Comparison of ENCODE assay signal across 23 cellular contexts in genomic region chr17:15915996-15916395, GRCh38. TPM values are rescaled to one million over a fixed set of nuclear protein-coding genes. Genes with fewer than 3 reads are reported as not detected.
DNase-seq lines count a peak whose midpoint lies in the region; ATAC-seq, FAIRE-seq and TF ChIP-seq lines count a peak whose summit lies in the region.
"Had no signal": no experiment of that assay in that cellular context is flagged by ENCODE, and none has a peak within 500 bp of the region (broad histone marks: within the 10 kb centered on the region; RNA-seq: fewer than 3 reads in every experiment).

No MANE protein-coding gene starts in this region.

- intact Hi-C loops in PC-3 (cut with micrococcal nuclease): no loop called here
- intact Hi-C loops in heart left ventricle (cut with DNase I): no loop called here

- no peak overlapping the region for H3K56ac ChIP-seq in H1 (replicated peaks; ENCODE audit: insufficient read length, low read depth, low read length)

- H3K23me2 ChIP-seq in H1 (ENCODE audit: low read depth, low read length): peaks cover 3% of the 10 kb centered on the region; the same call in 1 of the 2 replicates

- H3K79me1 ChIP-seq in H1 (ENCODE audit: low read depth, low read length) (no peaks in the 10 kb centered on the region), neuronal stem cell (ENCODE audit: low read depth, low read length) (no peaks in the 10 kb centered on the region)

- TF ChIP-seq POLR2A in H1 (IDR thresholded peaks at IDR 0.05; ENCODE audit: control extremely low read depth in 1 of 2, low read depth in 2 of 2, low read length in 2 of 2) (no peak), heart left ventricle (IDR thresholded peaks at IDR 0.05) (no peak)

- no TSS peak for BruUV-seq in PC-3 (replicated peaks; lab: Mats Ljungman, UMichigan)

- H3K4me3 ChIP-seq in GM23338 (no peak overlapping the region), PC-3 (ENCODE audit: low read length) (no peak overlapping the region), H1 (ENCODE audit: extremely low read depth in 1 of 4, insufficient read depth in 2 of 4, low read depth in 3 of 4, low read length in 4 of 4) (no peak overlapping the region), neuronal stem cell (ENCODE audit: low read length in 2 of 2) (no peak overlapping the region), heart left ventricle (no peak overlapping the region)
- H3K4me3 ChIP-seq: SK-N-MC had no signal

- H4K8ac ChIP-seq in H1 (ENCODE audit: extremely low read depth, insufficient read depth, low read length) (no peak overlapping the region), neuronal stem cell (ENCODE audit: low read depth, low read length) (no peak overlapping the region)

- H3F3A ChIP-seq in GM23338 (replicated peaks; ENCODE audit: low read depth) (no peaks in the 10 kb centered on the region), PC-3 (ENCODE audit: low read length, unreplicated experiment) (peaks cover 6% of the 10 kb centered on the region)

- no peak for FAIRE-seq in H1 (lab: Jason Lieb, UNC)
- FAIRE-seq: GM12892 had no signal

- H4K5ac ChIP-seq in H1 (ENCODE audit: insufficient read length, low read depth, low read length): no peak overlapping the region

- H3K27me3 Mint-ChIP-seq in GM23338 (ENCODE audit: insufficient read depth, low read depth, poor library complexity): peaks cover 18% of the 10 kb centered on the region

- no peak overlapping the region for H2BK5ac ChIP-seq in H1 (ENCODE audit: low read depth, low read length)
- H2BK5ac ChIP-seq in neuronal stem cell (ENCODE audit: low read length): no peak overlapping the region

- no peaks in the 10 kb centered on the region for H3K36me3 ChIP-seq in GM23338 (ENCODE audit: insufficient read depth)
- H3K36me3 ChIP-seq in PC-3 (ENCODE audit: low read depth, low read length): no peaks in the 10 kb centered on the region
- H3K36me3 ChIP-seq in H1 (ENCODE audit: control insufficient read depth in 2 of 4, insufficient read depth in 4 of 4, low read length in 3 of 4): no peaks in the 10 kb centered on the region
- H3K36me3 ChIP-seq in neuronal stem cell (replicated peaks in 1 of 2; ENCODE audit: control insufficient read depth in 2 of 2, insufficient read depth in 2 of 2, low read length in 2 of 2): no peaks in the 10 kb centered on the region
- no peaks in the 10 kb centered on the region for H3K36me3 ChIP-seq in heart left ventricle

- no peak overlapping the region for H3K4me3 Mint-ChIP-seq in GM23338

- peaks cover 18% of the 10 kb centered on the region for H3K27me3 ChIP-seq in GM23338 (ENCODE audit: insufficient read depth)
- no peaks in the 10 kb centered on the region for H3K27me3 ChIP-seq in PC-3 (ENCODE audit: low read length)
- H3K27me3 ChIP-seq in H1 (replicated peaks in 1 of 4; ENCODE audit: control insufficient read depth in 3 of 4, extremely low read depth in 1 of 4, insufficient read depth in 3 of 4, low read length in 3 of 4): peaks cover 0 to 23% (median 9%) of the 10 kb centered on the region in 4 experiments; a peak in 5 of 7 replicates
- peaks cover 0 to 2% (median 0%) of the 10 kb centered on the region in 3 experiments for H3K27me3 ChIP-seq in neuronal stem cell (ENCODE audit: control insufficient read depth in 3 of 3, insufficient read depth in 3 of 3, low read depth in 1 of 3, low read length in 3 of 3)
- peaks cover 0 to 12% (median 9%) of the 10 kb centered on the region in 9 donors for H3K27me3 ChIP-seq in heart left ventricle

- no peak overlapping the region for H2BK120ac ChIP-seq in H1 (replicated peaks; ENCODE audit: low read depth, low read length)
- H2BK120ac ChIP-seq in neuronal stem cell (ENCODE audit: low read depth, low read length): no peak overlapping the region

- no peaks in the 10 kb centered on the region; the same call in 2 of the 3 replicates for H3K4me1 Mint-ChIP-seq in GM23338

- POLR2A ChIA-PET in PC-3 (lab: Charles Lee; ENCODE audit: unreplicated experiment) (no interaction called here), H1 (lab: Charles Lee; ENCODE audit: partially characterized antibody) (interaction anchor here (0.9 kb wide), 1 partner anchor 78 kb away, joined by 3 read pairs; no protein-coding TSS in a partner anchor)

- H3K9me2 ChIP-seq in GM23338 (ENCODE audit: insufficient read depth) (no peaks in the 10 kb centered on the region), PC-3 (replicated peaks; ENCODE audit: low read length) (no peaks in the 10 kb centered on the region)

- no peak for ATAC-seq in GM23338
- ATAC-seq in PC-3: no peak
- ATAC-seq in HG03280 (IDR thresholded peaks at IDR 0.05; ENCODE audit: unreplicated experiment): no peak
- ATAC-seq in heart left ventricle: no peak
- ATAC-seq: Panc1 had no signal

- no peak for TF ChIP-seq RAD21 in H1 (IDR thresholded peaks at IDR 0.05 in 1 of 2, conservative IDR thresholded peaks at IDR 0.05 in 1 of 2; ENCODE audit: low read depth in 2 of 2, low read length in 2 of 2)

- H3K27ac Mint-ChIP-seq in GM23338: no peak overlapping the region

- H3K9me3 ChIP-seq in PC-3 (ENCODE audit: low read length) (no peaks in the 10 kb centered on the region), H1 (ENCODE audit: insufficient read depth in 2 of 2, low read depth in 1 of 2, low read length in 1 of 2) (peaks cover 0 to 3% of the 10 kb centered on the region in 2 experiments; a peak in 1 of 4 replicates), neuronal stem cell (replicated peaks in 1 of 2; ENCODE audit: control insufficient read depth in 2 of 2, insufficient read depth in 1 of 2, low read depth in 1 of 2, low read length in 2 of 2) (peaks cover 0 to 2% of the 10 kb centered on the region in 2 donors), heart left ventricle (no peaks in the 10 kb centered on the region)

- H3K4ac ChIP-seq in H1 (replicated peaks; ENCODE audit: insufficient read length, low read depth, low read length) (no peak overlapping the region), neuronal stem cell (ENCODE audit: low read length) (no peak overlapping the region)

- H3K14ac ChIP-seq in H1 (ENCODE audit: insufficient read length): no peak overlapping the region
- H3K14ac ChIP-seq in neuronal stem cell (ENCODE audit: low read length): no peak overlapping the region

- H3K18ac ChIP-seq in H1 (ENCODE audit: extremely low read depth, low read length): no peak overlapping the region
- H3K18ac ChIP-seq in neuronal stem cell (ENCODE audit: low read length): no peak overlapping the region

- 0 out of 3 replicates have a peak, but pooled peaks cover 3% of the 10 kb centered on the region for H3K9me3 Mint-ChIP-seq in GM23338

- no peak overlapping the region for H2BK20ac ChIP-seq in H1 (ENCODE audit: low read length)

- CTCF ChIA-PET in PC-3 (lab: Charles Lee): no interaction called here
- CTCF ChIA-PET in H1 (lab: Charles Lee; ENCODE audit: partially characterized antibody): interaction anchor here (0.7 to 1.6 kb wide), 5 partner anchors 11 to 85 kb away, joined by 3 to 6 read pairs (median 3); partner anchors contain the start of genes TTC19 and ZSWIM7

- no peaks in the 10 kb centered on the region; the same call in 2 of the 3 replicates for H3K36me3 Mint-ChIP-seq in GM23338 (ENCODE audit: low read depth)

- no peak overlapping the region for H2BK12ac ChIP-seq in H1 (ENCODE audit: low read depth, low read length)
- H2BK12ac ChIP-seq in neuronal stem cell (ENCODE audit: low read length): no peak overlapping the region

- H3K4me1 ChIP-seq in GM23338 (ENCODE audit: insufficient read depth): peaks cover 6% of the 10 kb centered on the region
- peaks cover 48% of the 10 kb centered on the region for H3K4me1 ChIP-seq in PC-3 (ENCODE audit: insufficient read depth, low read length)
- peaks cover 0 to 4% (median 3%) of the 10 kb centered on the region in 4 experiments; a peak in 4 of 7 replicates for H3K4me1 ChIP-seq in H1 (replicated peaks in 1 of 4; ENCODE audit: control insufficient read depth in 3 of 4, insufficient read depth in 4 of 4, low read length in 3 of 4)
- peaks cover 0 to 2% of the 10 kb centered on the region in 2 donors for H3K4me1 ChIP-seq in neuronal stem cell (ENCODE audit: control insufficient read depth in 2 of 2, insufficient read depth in 1 of 2, low read depth in 1 of 2, low read length in 2 of 2)
- H3K4me1 ChIP-seq in heart left ventricle: peaks cover 0 to 23% (median 12%) of the 10 kb centered on the region in 12 donors

- H3K23ac ChIP-seq in H1 (ENCODE audit: insufficient read length) (no peak overlapping the region), neuronal stem cell (ENCODE audit: low read depth, low read length, poor library complexity) (peak overlapping the region; percentile 8)

- H3K27ac ChIP-seq in GM23338 (ENCODE audit: low read depth) (no peak overlapping the region), PC-3 (ENCODE audit: low read length) (peak overlapping the region; percentile 84; the same call in 1 of the 2 replicates), H1 (ENCODE audit: low read depth, low read length) (no peak overlapping the region), neuronal stem cell (replicated peaks; ENCODE audit: low read length) (no peak overlapping the region), heart left ventricle (no peak overlapping the region)
- H3K27ac ChIP-seq: HL-60, SK-N-MC had no signal

- H4K91ac ChIP-seq in H1 (replicated peaks; ENCODE audit: insufficient read length, low read length) (no peak overlapping the region), neuronal stem cell (ENCODE audit: low read depth, low read length, poor library complexity) (no peak overlapping the region)

- TF ChIP-seq CTCF in GM23338 (conservative IDR thresholded peaks at IDR 0.05; ENCODE audit: low read depth in 2 of 2) (no peak), PC-3 (conservative IDR thresholded peaks at IDR 0.05; ENCODE audit: low read depth, low read length) (no peak), H1 (IDR thresholded peaks at IDR 0.05; ENCODE audit: control extremely low read depth in 1 of 3, insufficient read depth in 1 of 3, low read depth in 1 of 3, low read length in 3 of 3) (no peak), heart left ventricle (IDR thresholded peaks at IDR 0.05) (no peak)

- 91% methylated on average over 4 of the region's 6 CpGs; no CpG with 5 or more reads in 1 of the 2 experiments for WGBS in H1 (ENCODE audit: extremely low coverage in 1 of 2, insufficient coverage in 1 of 2, insufficient read length in 1 of 2, insufficient replicate concordance in 2 of 2, low coverage in 1 of 2, low lambda C conversion rate in 2 of 2, missing lambda C conversion rate in 1 of 2), 2 experiments
- no CpG with 5 or more reads among the region's 6 CpGs for WGBS in neuronal stem cell (ENCODE audit: extremely low coverage in 2 of 2, insufficient read length in 2 of 2, insufficient replicate concordance in 1 of 2), 2 donors
- WGBS in heart left ventricle, 4 donors: 45 to 84% (median 83%) methylated on average over 1 to 6 of the region's 6 CpGs

- no peak overlapping the region for H3K9ac ChIP-seq in PC-3 (ENCODE audit: low read length)
- H3K9ac ChIP-seq in H1 (replicated peaks in 1 of 4; ENCODE audit: extremely low read depth in 1 of 4, low read depth in 3 of 4, low read length in 3 of 4): no peak overlapping the region
- no peak overlapping the region for H3K9ac ChIP-seq in neuronal stem cell (ENCODE audit: low read depth, low read length, poor library complexity)

- TF ChIP-seq EP300 in H1 (IDR thresholded peaks at IDR 0.05; ENCODE audit: borderline replicate concordance in 1 of 2, low read depth in 2 of 2, low read length in 2 of 2): no peak

- H3K79me2 ChIP-seq in GM23338 (replicated peaks; ENCODE audit: insufficient read depth): no peaks in the 10 kb centered on the region
- H3K79me2 ChIP-seq in PC-3 (ENCODE audit: low read length): no peaks in the 10 kb centered on the region
- no peaks in the 10 kb centered on the region for H3K79me2 ChIP-seq in H1 (ENCODE audit: control insufficient read depth in 1 of 2, insufficient read depth in 2 of 2, low read length in 2 of 2)

- H3K4me2 ChIP-seq in GM23338 (no peak overlapping the region), PC-3 (ENCODE audit: low read length) (no peak overlapping the region), H1 (ENCODE audit: insufficient read depth in 1 of 2, low read depth in 2 of 2, low read length in 2 of 2) (no peak overlapping the region), neuronal stem cell (ENCODE audit: insufficient read depth, low read length, poor library complexity, severe bottlenecking) (no peak overlapping the region)

- H4K20me1 ChIP-seq in GM23338 (replicated peaks; ENCODE audit: insufficient read depth) (no peaks in the 10 kb centered on the region), PC-3 (ENCODE audit: low read length) (no peaks in the 10 kb centered on the region), H1 (replicated peaks in 1 of 2; ENCODE audit: control insufficient read depth in 1 of 2, insufficient read depth in 2 of 2, low read length in 2 of 2) (no peaks in the 10 kb centered on the region)

- H2AK5ac ChIP-seq in H1 (ENCODE audit: low read depth, low read length): no peak overlapping the region
- no peak overlapping the region for H2AK5ac ChIP-seq in neuronal stem cell (ENCODE audit: low read depth, low read length)

- no peak overlapping the region for H2BK15ac ChIP-seq in H1 (ENCODE audit: low read length)
- H2BK15ac ChIP-seq in neuronal stem cell (ENCODE audit: low read length): no peak overlapping the region

- peak overlapping the region; percentile 14; the same call in 1 of the 2 replicates for H2AFZ ChIP-seq in GM23338
- no peak overlapping the region for H2AFZ ChIP-seq in PC-3 (ENCODE audit: low read length)
- no peak overlapping the region for H2AFZ ChIP-seq in H1 (ENCODE audit: low read length)
- peak overlapping the region; percentile 53 for H2AFZ ChIP-seq in neuronal stem cell (ENCODE audit: low read length)

- no peak for DNase-seq in GM23338 (ENCODE audit: low spot score)
- DNase-seq in PC-3: no peak
- no peak for DNase-seq in H1 (ENCODE audit: low read depth in 1 of 2, low spot score in 2 of 2)
- DNase-seq in neuronal stem cell (ENCODE audit: low spot score): no peak
- DNase-seq in putamen (ENCODE audit: low spot score): no peak
- DNase-seq in heart left ventricle: no peak
- DNase-seq: Calu3; DND-41; Kasumi-1; MV-4-11; NCI-H1105; NCI-H146; NCI-H2029; NCI-H446 treated with DMSO at 0.1 percent for 48 hours; NCI-H526; NCI-H82; NK-92 treated with Interleukin-12 subunit alpha and Interleukin-12 subunit beta, amount 100 ng/mL, for 24 hours; SHP77 treated with DMSO at 0.1 percent for 48 hours had no signal

RNA-seq across cellular contexts. Expression of gene ADORA2B, which starts 28.9 kb away (rescaled TPM):
- 7.9 and 13.1 TPM in 2 replicates for total RNA-seq in GM23338 (2014; rRNA removed; shearing (Covaris generic))
- polyA plus RNA-seq in GM23338 (2016; fragmentation: Nextera tagmentation; extraction: Ambion mirVana) (2.7 and 3.3 TPM in 2 replicates), H1 (2011; rRNA removed) (6.9 and 8.2 TPM in 2 replicates), heart left ventricle (under 1 TPM; 0.61 to 0.68 TPM)
- total RNA-seq in PC-3 (2014; rRNA removed) (118 and 130 TPM in 2 replicates), heart left ventricle (1 to 10 TPM in 4 of 9 donors, under 1 TPM in 5; 0.65 to 3.1 (median 0.95) TPM)
- 2.6 and 3.3 TPM in 2 replicates for total RNA-seq in H1 (2021; fragmentation: NEBNext Ultra II Directional; extraction: Animal tissue kit (Norgen Biotek cat#: 25700))
- 4.8 TPM for polyA plus RNA-seq in H1 (2011; cell fraction: cytosol; rRNA removed)
- 4.8 TPM for polyA plus RNA-seq in H1 (2011; cell fraction: nucleus; rRNA removed)
- 4.1 to 5.4 TPM (median 4.3 TPM) in 4 replicates for polyA plus RNA-seq in H1 (2012, experiment 1 of 2)
- 3.7 TPM for polyA plus RNA-seq in H1 (2012, experiment 2 of 2)
- polyA plus RNA-seq in H1 (2013, experiment 1 of 2): 1.9 TPM
- 2.3 TPM for polyA plus RNA-seq in H1 (2013, experiment 2 of 2)
- polyA minus RNA-seq in H1 (2011; rRNA and poly(A)+ RNA removed): 6.0 TPM in 2 replicates
- polyA minus RNA-seq in H1 (2011; cell fraction: cytosol; rRNA and poly(A)+ RNA removed): 3.7 TPM
- 7.1 TPM for polyA minus RNA-seq in H1 (2011; cell fraction: nucleus; rRNA and poly(A)+ RNA removed)
- polyA plus RNA-seq in neuronal stem cell (2013, experiment 1 of 2): 1.7 TPM
- polyA plus RNA-seq in neuronal stem cell (2013, experiment 2 of 2): 1.5 TPM

Comparison
In these comparisons a context has a peak if more than half of its experiments do, and no peak if none do; other contexts are left out.
1. H2AFZ ChIP-seq: peak in GM23338 (single experiment) and neuronal stem cell (single experiment); none in PC-3 (single experiment) and H1 (single experiment).